ENCODE assay signal across 16 cellular contexts in genomic region chr5:41790038-41790776, GRCh38.
A peak's percentile ranks its signal among the peaks of the same experiment; 100 is the strongest.
DNase-seq lines count a peak whose midpoint lies in the region; ATAC-seq, FAIRE-seq and TF ChIP-seq lines count a peak whose summit lies in the region.
"Had no signal": no experiment of that assay in that cellular context is flagged by ENCODE, and none has a peak within 500 bp of the region (broad histone marks: within the 10 kb centered on the region; RNA-seq: fewer than 3 reads in every experiment).

No MANE protein-coding gene starts in this region.

- H3K9ac ChIP-seq in endothelial cell of umbilical vein (replicated peaks; ENCODE audit: extremely low read depth, insufficient read depth, low read length): peak overlapping the region; percentile 67

- no peak for FAIRE-seq in endothelial cell of umbilical vein (lab: Jason Lieb, UNC)
- FAIRE-seq: TTC549 had no signal

- dilution Hi-C loops in endothelial cell of umbilical vein (cut with MboI; ENCODE audit: extremely low pct_ligation_motif_present, low sequenced_read_pairs): no loop called here

- CTCF ChIA-PET in endothelial cell of umbilical vein (lab: Charles Lee): interaction anchor here (0.7 to 1.2 kb wide), 5 partner anchors 12 to 68 kb away, joined by 3 to 4 read pairs (median 3); no protein-coding TSS in a partner anchor

- H2AFZ ChIP-seq in endothelial cell of umbilical vein (ENCODE audit: low read depth, low read length): no peak overlapping the region

- H3K27me3 ChIP-seq in RWPE2 (ENCODE audit: insufficient read depth, poor library complexity, severe bottlenecking) (no peaks in the 10 kb centered on the region), endothelial cell of umbilical vein (ENCODE audit: control insufficient read depth in 2 of 2, insufficient read depth in 2 of 2, low read length in 2 of 2) (no peaks in the 10 kb centered on the region), tibial artery (no peaks in the 10 kb centered on the region)
- H3K27me3 ChIP-seq: SJSA1 had no signal

- H3K36me3 ChIP-seq in RWPE2 (ENCODE audit: low read depth) (peaks cover 20% of the 10 kb centered on the region), endothelial cell of umbilical vein (ENCODE audit: control insufficient read depth in 2 of 2, extremely low read depth in 1 of 2, insufficient read depth in 2 of 2, low read length in 2 of 2) (no peaks in the 10 kb centered on the region), tibial artery (peaks cover 0 to 4% (median 0%) of the 10 kb centered on the region in 3 donors)

- peaks cover 45% of the 10 kb centered on the region for H3K4me1 ChIP-seq in RWPE2 (ENCODE audit: insufficient read depth, poor library complexity, severe bottlenecking)
- H3K4me1 ChIP-seq in endothelial cell of umbilical vein (ENCODE audit: control insufficient read depth, extremely low read depth, insufficient read depth, low read length): peaks cover 56% of the 10 kb centered on the region
- peaks cover 0 to 82% (median 37%) of the 10 kb centered on the region in 4 donors for H3K4me1 ChIP-seq in tibial artery

- no peaks in the 10 kb centered on the region for H3K9me1 ChIP-seq in endothelial cell of umbilical vein (replicated peaks; ENCODE audit: control insufficient read depth, extremely low read depth, insufficient read depth, low read length)

- no peak overlapping the region for H3K4me3 Mint-ChIP-seq in activated T-cell treated with anti-CD3 and anti-CD28 coated beads, Interleukin-2, amount 50 U/mL, for 4 hours
- H3K4me3 Mint-ChIP-seq: activated T-helper 1 cell treated with anti-CD3 and anti-CD28 coated beads, Interleukin-12 subunit alpha, Interleukin-12 subunit beta, Interleukin-2, Interleukin-4 antibody, amounts not matched to agents 30 ng/mL and 10 ng/mL and 1 ng/mL, durations not matched to agents 14 hours and 24 hours and 36 hours; CD4-positive, alpha-beta T cell had no signal

- H3K4me3 ChIP-seq in RWPE2 (ENCODE audit: severe bottlenecking) (no peak overlapping the region), endothelial cell of umbilical vein (replicated peaks in 1 of 3; ENCODE audit: insufficient read depth in 1 of 3, low read depth in 1 of 3, low read length in 3 of 3) (no peak overlapping the region), tibial artery (no peak overlapping the region)
- H3K4me3 ChIP-seq: SJSA1 had no signal

- intact Hi-C loops in endothelial cell of umbilical vein (cut with micrococcal nuclease): loop anchor here (5.0 to 10.0 kb wide), 2 partner anchors 1195 to 1522 kb away; partner anchors contain the start of gene HMGCS1
- intact Hi-C loops in tibial artery (cut with DNase I; ENCODE audit: low total_unique reads): no loop called here

- peak overlapping the region; percentile 62 for H3K4me2 ChIP-seq in endothelial cell of umbilical vein (ENCODE audit: insufficient read depth, low read length)

- H3K4me1 Mint-ChIP-seq in activated T-cell treated with anti-CD3 and anti-CD28 coated beads, Interleukin-2, amount 50 U/mL, for 4 hours (ENCODE audit: low read depth): no peaks in the 10 kb centered on the region

- H3K27ac ChIP-seq in RWPE2 (ENCODE audit: poor library complexity, severe bottlenecking) (peak overlapping the region; percentile 58), endothelial cell of umbilical vein (ENCODE audit: insufficient read depth, low read depth, low read length) (peak overlapping the region; percentile 81), tibial artery (peak overlapping the region; percentile 25 to 59)
- H3K27ac ChIP-seq: SJSA1 had no signal

- POLR2A ChIA-PET in endothelial cell of umbilical vein (lab: Charles Lee): no interaction called here

- H3K79me2 ChIP-seq in endothelial cell of umbilical vein (ENCODE audit: control insufficient read depth, insufficient read depth, low read length): no peaks in the 10 kb centered on the region

- no peak for TF ChIP-seq POLR2A in endothelial cell of umbilical vein (IDR thresholded peaks at IDR 0.05; ENCODE audit: low read depth, low read length)

- H4K20me1 ChIP-seq in endothelial cell of umbilical vein (replicated peaks; ENCODE audit: control insufficient read depth, extremely low read depth, insufficient read depth, low read length): no peaks in the 10 kb centered on the region

- no peaks in the 10 kb centered on the region for H3K27me3 Mint-ChIP-seq in activated T-cell treated with anti-CD3 and anti-CD28 coated beads, Interleukin-2, amount 50 U/mL, for 4 hours (ENCODE audit: low read depth)
- H3K27me3 Mint-ChIP-seq: CD4-positive, alpha-beta T cell had no signal

- H3K36me3 Mint-ChIP-seq in activated T-cell treated with anti-CD3 and anti-CD28 coated beads, Interleukin-2, amount 50 U/mL, for 4 hours (ENCODE audit: insufficient read depth): peaks cover 44% of the 10 kb centered on the region

- DNase-seq in M059J (ENCODE audit: low read depth) (peak; percentile 7), RWPE2 (ENCODE audit: low spot score) (no peak), endothelial cell of umbilical vein (ENCODE audit: low read depth, low spot score) (peak; percentile 12), tibial artery (no peak)
- no peak for DNase-seq in activated CD8-positive, alpha-beta memory T cell treated with anti-CD3 and anti-CD28 coated beads for 24 hours
- no peak for DNase-seq in activated T-cell treated with anti-CD3 and anti-CD28 coated beads, Interleukin-2, amount 50 U/mL, for 4 hours
- DNase-seq: activated CD4-positive, alpha-beta T cell treated with anti-CD3 and anti-CD28 coated beads, Interleukin-2, amount 50 U/mL, for 4 hours; CD4-positive, alpha-beta T cell; cortex of kidney; DMS79 treated with DMSO at 0.1 percent for 48 hours; kidney glomerular epithelial cell; stimulated activated CD4-positive, alpha-beta T cell treated with anti-CD3 and anti-CD28 coated beads, Interleukin-4, amount 100 ng/mL, for 24 hours had no signal

- H3K9me3 Mint-ChIP-seq in activated T-cell treated with anti-CD3 and anti-CD28 coated beads, Interleukin-2, amount 50 U/mL, for 4 hours: no peaks in the 10 kb centered on the region
- H3K9me3 Mint-ChIP-seq: activated T-helper 1 cell treated with anti-CD3 and anti-CD28 coated beads, Interleukin-12 subunit alpha, Interleukin-12 subunit beta, Interleukin-2, Interleukin-4 antibody, amounts not matched to agents 30 ng/mL and 10 ng/mL and 1 ng/mL, durations not matched to agents 14 hours and 24 hours and 36 hours; CD4-positive, alpha-beta T cell had no signal

- no TSS peak for BruUV-seq in endothelial cell of umbilical vein (replicated peaks; lab: Mats Ljungman, UMichigan)

- ATAC-seq in RWPE2 (ENCODE audit: low read depth): no peak
- no peak for ATAC-seq in GM18867 (IDR thresholded peaks at IDR 0.05; ENCODE audit: unreplicated experiment)
- no peak for ATAC-seq in activated T-cell treated with anti-CD3 and anti-CD28 coated beads, Interleukin-2, amount 50 U/mL, for 4 hours

- TF ChIP-seq CTCF in RWPE2 (IDR thresholded peaks at IDR 0.05; ENCODE audit: poor library complexity, severe bottlenecking) (no peak), endothelial cell of umbilical vein (IDR thresholded peaks at IDR 0.05; ENCODE audit: extremely low read depth in 1 of 2, insufficient read depth in 1 of 2, low read depth in 1 of 2, low read length in 2 of 2) (no peak), tibial artery (IDR thresholded peaks at IDR 0.05) (no peak)

- H3K9me3 ChIP-seq in RWPE2 (ENCODE audit: severe bottlenecking) (no peaks in the 10 kb centered on the region), endothelial cell of umbilical vein (replicated peaks; ENCODE audit: control insufficient read depth, insufficient read depth, low read length) (no peaks in the 10 kb centered on the region), tibial artery (no peaks in the 10 kb centered on the region)
- H3K9me3 ChIP-seq: SJSA1 had no signal

TF ChIP-seq in endothelial cell of umbilical vein, 7 proteins besides CTCF, POLR2A, EP300 and RAD21:
- TF ChIP-seq MAX (IDR thresholded peaks at IDR 0.05; ENCODE audit: insufficient read depth, insufficient read length) (no peak), POLR2AphosphoS5 (IDR thresholded peaks at IDR 0.05; ENCODE audit: insufficient read depth, low read depth, low read length) (no peak), EZH2 (IDR thresholded peaks at IDR 0.05; ENCODE audit: borderline replicate concordance, low read depth, low read length, severe bottlenecking) (no peak), JUN (IDR thresholded peaks at IDR 0.05; ENCODE audit: borderline replicate concordance, insufficient read depth, insufficient read length, low read depth) (no peak), GATA2 (IDR thresholded peaks at IDR 0.05; ENCODE audit: insufficient read depth, insufficient read length, low read depth, low read length) (no peak), FOS (IDR thresholded peaks at IDR 0.05; ENCODE audit: borderline replicate concordance, insufficient read depth, low read length) (no peak), MYC (IDR thresholded peaks at IDR 0.05; ENCODE audit: low read depth, low read length) (no peak)

Comparison
In these comparisons a context has a peak if more than half of its experiments do, and no peak if none do; other contexts are left out.
1. DNase-seq: peak in M059J (single experiment) and endothelial cell of umbilical vein (single experiment); none in RWPE2 (single experiment), tibial artery (0 of 2), activated CD8-positive, alpha-beta memory T cell treated with anti-CD3 and anti-CD28 coated beads for 24 hours (single experiment) and activated T-cell treated with anti-CD3 and anti-CD28 coated beads, Interleukin-2, amount 50 U/mL, for 4 hours (single experiment).
2. Peak in every context shown above with its lines, with median percentiles within 50 percentile points of each other: H3K27ac ChIP-seq.